15 cellular contexts compared by ENCODE assay signal in genomic region chrX:74242050-74242449, GRCh38.
DNase-seq lines count a peak whose midpoint lies in the region; ATAC-seq and TF ChIP-seq lines count a peak whose summit lies in the region.
"Had no signal": no experiment of that assay in that cellular context is flagged by ENCODE, and none has a peak within 500 bp of the region (broad histone marks: within the 10 kb centered on the region; RNA-seq: fewer than 3 reads in every experiment).

No MANE protein-coding gene starts in this region.

- no peaks in the 10 kb centered on the region for H3K4me1 ChIP-seq in right lobe of liver

- H3K4me3 ChIP-seq in right lobe of liver: no peak overlapping the region

- DNase-seq in AG09319 (ENCODE audit: extremely low read depth, low read depth): peak; percentile 10
- peak; percentile 35 for DNase-seq in LHCN-M2 (ENCODE audit: low read depth)
- DNase-seq in endothelial cell (ENCODE audit: low spot score): no peak
- no peak for DNase-seq in right lobe of liver
- DNase-seq in activated CD4-positive, alpha-beta memory T cell treated with anti-CD3 and anti-CD28 coated beads, Interleukin-2, amount 10 ng/mL, durations not matched to agents 7 days and 5 days: no peak
- DNase-seq in activated effector memory CD4-positive, alpha-beta T cell treated with Interleukin-2 at 50 U/mL for 16 hours: no peak
- DNase-seq in NCI-H2171 treated with DMSO at 0.1 percent for 48 hours (lab: John Stamatoyannopoulos, UW): no peak
- DNase-seq: activated CD8-positive, alpha-beta memory T cell treated with anti-CD3 and anti-CD28 coated beads, Interleukin-2, amount 50 U/mL, for 48 hours; caudate nucleus; CD4-positive, alpha-beta T cell; naive B cell; NCI-H146; stimulated activated CD4-positive, alpha-beta T cell treated with anti-CD3 and anti-CD28 coated beads, Interleukin-1b, Interleukin-23, amount 100 ng/mL, for 48 hours; T1000 had no signal

- TF ChIP-seq CTCF in AG09319 (IDR thresholded peaks at IDR 0.05; ENCODE audit: low read depth, low read length) (no peak), endothelial cell (IDR thresholded peaks at IDR 0.05; ENCODE audit: unreplicated experiment) (no peak), right lobe of liver (IDR thresholded peaks at IDR 0.05) (no peak)

- CTCF ChIA-PET in activated CD4-positive, alpha-beta memory T cell treated with anti-CD3 and anti-CD28 coated beads, Interleukin-2, amount 10 ng/mL, durations not matched to agents 7 days and 5 days (lab: Charles Lee): no interaction called here

- H3K9me3 ChIP-seq in right lobe of liver: no peaks in the 10 kb centered on the region

- no peak overlapping the region for H3K4me3 Mint-ChIP-seq in endothelial cell (ENCODE audit: unreplicated experiment)
- no peak overlapping the region for H3K4me3 Mint-ChIP-seq in activated CD4-positive, alpha-beta memory T cell treated with anti-CD3 and anti-CD28 coated beads, Interleukin-2, amount 10 ng/mL, durations not matched to agents 7 days and 5 days
- H3K4me3 Mint-ChIP-seq: CD4-positive, alpha-beta T cell; naive B cell had no signal

- H3K27ac ChIP-seq in right lobe of liver: peak overlapping the region in 2 of 3 donors; percentile 42 to 55

- H3K36me3 ChIP-seq in right lobe of liver: no peaks in the 10 kb centered on the region

- no peaks in the 10 kb centered on the region for H3K27me3 ChIP-seq in right lobe of liver

- peaks cover 4% of the 10 kb centered on the region for H3K4me1 Mint-ChIP-seq in endothelial cell (ENCODE audit: unreplicated experiment)
- no peaks in the 10 kb centered on the region for H3K4me1 Mint-ChIP-seq in activated CD4-positive, alpha-beta memory T cell treated with anti-CD3 and anti-CD28 coated beads, Interleukin-2, amount 10 ng/mL, durations not matched to agents 7 days and 5 days
- H3K4me1 Mint-ChIP-seq: naive B cell had no signal

- POLR2A ChIA-PET in activated CD4-positive, alpha-beta memory T cell treated with anti-CD3 and anti-CD28 coated beads, Interleukin-2, amount 10 ng/mL, durations not matched to agents 7 days and 5 days (lab: Charles Lee): no interaction called here

- H3K27ac Mint-ChIP-seq in endothelial cell (ENCODE audit: unreplicated experiment): peak overlapping the region; percentile 67
- H3K27ac Mint-ChIP-seq in activated CD4-positive, alpha-beta memory T cell treated with anti-CD3 and anti-CD28 coated beads, Interleukin-2, amount 10 ng/mL, durations not matched to agents 7 days and 5 days: no peak overlapping the region

- ATAC-seq in right lobe of liver (peak; percentile 65 to 80 (median 70)), HG03139 (IDR thresholded peaks at IDR 0.05; ENCODE audit: unreplicated experiment) (no peak)

- intact Hi-C loops in right lobe of liver (cut with DNase I): no loop called here

- H3K9me3 Mint-ChIP-seq in endothelial cell (ENCODE audit: unreplicated experiment): no peaks in the 10 kb centered on the region
- no peaks in the 10 kb centered on the region for H3K9me3 Mint-ChIP-seq in activated CD4-positive, alpha-beta memory T cell treated with anti-CD3 and anti-CD28 coated beads, Interleukin-2, amount 10 ng/mL, durations not matched to agents 7 days and 5 days
- H3K9me3 Mint-ChIP-seq: CD4-positive, alpha-beta T cell; naive B cell had no signal

- H3K27me3 Mint-ChIP-seq in endothelial cell (ENCODE audit: unreplicated experiment): no peaks in the 10 kb centered on the region
- no peaks in the 10 kb centered on the region for H3K27me3 Mint-ChIP-seq in activated CD4-positive, alpha-beta memory T cell treated with anti-CD3 and anti-CD28 coated beads, Interleukin-2, amount 10 ng/mL, durations not matched to agents 7 days and 5 days
- H3K27me3 Mint-ChIP-seq: CD4-positive, alpha-beta T cell; naive B cell had no signal

- no peak for TF ChIP-seq POLR2A in right lobe of liver (IDR thresholded peaks at IDR 0.05)

- H3K36me3 Mint-ChIP-seq in endothelial cell (ENCODE audit: low read depth, unreplicated experiment): peaks cover 8% of the 10 kb centered on the region
- H3K36me3 Mint-ChIP-seq in activated CD4-positive, alpha-beta memory T cell treated with anti-CD3 and anti-CD28 coated beads, Interleukin-2, amount 10 ng/mL, durations not matched to agents 7 days and 5 days (ENCODE audit: low read depth): peaks cover 34% of the 10 kb centered on the region
- H3K36me3 Mint-ChIP-seq: naive B cell had no signal

Comparison
In these comparisons a context has a peak if more than half of its experiments do, and no peak if none do; other contexts are left out.
1. DNase-seq: peak in AG09319 (single experiment) and LHCN-M2 (single experiment); none in endothelial cell (single experiment), right lobe of liver (0 of 3), activated CD4-positive, alpha-beta memory T cell treated with anti-CD3 and anti-CD28 coated beads, Interleukin-2, amount 10 ng/mL, durations not matched to agents 7 days and 5 days (single experiment), activated effector memory CD4-positive, alpha-beta T cell treated with Interleukin-2 at 50 U/mL for 16 hours (single experiment) and NCI-H2171 treated with DMSO at 0.1 percent for 48 hours (single experiment).